In genomic region chr14:21557084-21557901, GRCh38 we compare ENCODE assay signal across 8 cellular contexts. TPM values are rescaled to one million over a fixed set of nuclear protein-coding genes. Genes with fewer than 3 reads are reported as not detected.
DNase-seq lines count a peak whose midpoint lies in the region; ATAC-seq and TF ChIP-seq lines count a peak whose summit lies in the region.

No MANE protein-coding gene starts in this region.

- H3K36me3 Mint-ChIP-seq in activated T-helper 1 cell treated with anti-CD3 and anti-CD28 coated beads, Interleukin-12 subunit alpha, Interleukin-12 subunit beta, Interleukin-2, Interleukin-4 antibody, amounts not matched to agents 30 ng/mL and 10 ng/mL and 1 ng/mL, durations not matched to agents 14 hours and 24 hours and 36 hours (ENCODE audit: low read depth), result no peaks in the 10 kb centered on the region
- H3K36me3 Mint-ChIP-seq in naive thymus-derived CD8-positive, alpha-beta T cell, result no peaks in the 10 kb centered on the region
- H3K36me3 Mint-ChIP-seq in stimulated activated effector memory CD8-positive, alpha-beta T cell treated with anti-CD3 and anti-CD28 coated beads, Interleukin-12 subunit alpha, Interleukin-12 subunit beta, amount 100 ng/mL, for 72 hours, result no peaks in the 10 kb centered on the region

- H3K9me3 ChIP-seq in Peyer's patch (no peaks in the 10 kb centered on the region), fibroblast of lung (ENCODE audit: control insufficient read depth, insufficient read depth, low read depth, low read length) (no peaks in the 10 kb centered on the region)

- H3K9ac ChIP-seq in fibroblast of lung (ENCODE audit: insufficient read depth, low read length), result no peak overlapping the region

- peaks cover 0 to 3% (median 0%) of the 10 kb centered on the region in 4 donors for H3K4me1 ChIP-seq in Peyer's patch
- H3K4me1 ChIP-seq in fibroblast of lung (ENCODE audit: control insufficient read depth, extremely low read depth, insufficient read depth, low read length), result no peaks in the 10 kb centered on the region

- no peaks in the 10 kb centered on the region for H3K27me3 ChIP-seq in Peyer's patch
- H3K27me3 ChIP-seq in fibroblast of lung (ENCODE audit: control insufficient read depth, insufficient read depth, low read length), result no peaks in the 10 kb centered on the region

- no peaks in the 10 kb centered on the region for H3K27me3 Mint-ChIP-seq in activated T-helper 1 cell treated with anti-CD3 and anti-CD28 coated beads, Interleukin-12 subunit alpha, Interleukin-12 subunit beta, Interleukin-2, Interleukin-4 antibody, amounts not matched to agents 30 ng/mL and 10 ng/mL and 1 ng/mL, durations not matched to agents 14 hours and 24 hours and 36 hours (ENCODE audit: insufficient read depth)
- no peaks in the 10 kb centered on the region for H3K27me3 Mint-ChIP-seq in naive thymus-derived CD8-positive, alpha-beta T cell

- H4K20me1 ChIP-seq in fibroblast of lung (ENCODE audit: control insufficient read depth, extremely low read depth, insufficient read depth, low read length), result no peaks in the 10 kb centered on the region

- TF ChIP-seq CTCF in Peyer's patch (IDR thresholded peaks at IDR 0.05) (peak; percentile 31 to 79 (median 72)), fibroblast of lung (conservative IDR thresholded peaks at IDR 0.05 in 1 of 2, IDR thresholded peaks at IDR 0.05 in 1 of 2; ENCODE audit: low read depth in 1 of 2, low read length in 2 of 2) (peak; percentile 59 to 64)

- no peak overlapping the region for H3K4me3 Mint-ChIP-seq in activated T-helper 1 cell treated with anti-CD3 and anti-CD28 coated beads, Interleukin-12 subunit alpha, Interleukin-12 subunit beta, Interleukin-2, Interleukin-4 antibody, amounts not matched to agents 30 ng/mL and 10 ng/mL and 1 ng/mL, durations not matched to agents 14 hours and 24 hours and 36 hours
- peak overlapping the region; percentile 1 to 65 (median 34) for H3K4me3 Mint-ChIP-seq in naive thymus-derived CD8-positive, alpha-beta T cell
- no peak overlapping the region for H3K4me3 Mint-ChIP-seq in stimulated activated effector memory CD8-positive, alpha-beta T cell treated with anti-CD3 and anti-CD28 coated beads, Interleukin-12 subunit alpha, Interleukin-12 subunit beta, amount 100 ng/mL, for 72 hours

- H3K4me3 ChIP-seq in Peyer's patch, result peak overlapping the region in 3 of 4 donors; percentile 22 to 34 (median 29)
- H3K4me3 ChIP-seq in fibroblast of lung (replicated peaks in 1 of 4; ENCODE audit: control extremely low read depth in 1 of 4, insufficient read depth in 1 of 4, low read depth in 3 of 4, low read length in 4 of 4), result peak overlapping the region in 3 of 4 experiments; percentile 1 to 59 (median 46)

- H3K79me2 ChIP-seq in fibroblast of lung (ENCODE audit: control insufficient read depth, insufficient read depth, low read length), result no peaks in the 10 kb centered on the region

- H3K27ac ChIP-seq in Peyer's patch (peak overlapping the region in 2 of 4 donors; percentile 0 to 35), fibroblast of lung (ENCODE audit: insufficient read depth, low read length) (peak overlapping the region; percentile 17)

- peak overlapping the region; percentile 76 for H3K4me2 ChIP-seq in fibroblast of lung (ENCODE audit: extremely low read depth, insufficient read depth, low read length)

- H2AFZ ChIP-seq in fibroblast of lung (ENCODE audit: low read length), result peak overlapping the region; percentile 6

- POLR2A ChIA-PET in naive thymus-derived CD8-positive, alpha-beta T cell (lab: Charles Lee), result interaction anchor here (0.5 to 0.9 kb wide), 2 partner anchors 61 to 99 kb away, joined by 3 to 5 read pairs; no protein-coding TSS in a partner anchor

- H3K36me3 ChIP-seq in Peyer's patch, result no peaks in the 10 kb centered on the region
- H3K36me3 ChIP-seq in fibroblast of lung (ENCODE audit: control insufficient read depth, insufficient read depth, low read length), result no peaks in the 10 kb centered on the region

- peak overlapping the region; percentile 68 for H3K27ac Mint-ChIP-seq in activated T-helper 1 cell treated with anti-CD3 and anti-CD28 coated beads, Interleukin-12 subunit alpha, Interleukin-12 subunit beta, Interleukin-2, Interleukin-4 antibody, amounts not matched to agents 30 ng/mL and 10 ng/mL and 1 ng/mL, durations not matched to agents 14 hours and 24 hours and 36 hours
- H3K27ac Mint-ChIP-seq in naive thymus-derived CD8-positive, alpha-beta T cell, result peak overlapping the region in 9 of 10 donors; percentile 4 to 91 (median 83)
- peak overlapping the region; percentile 85 for H3K27ac Mint-ChIP-seq in stimulated activated effector memory CD8-positive, alpha-beta T cell treated with anti-CD3 and anti-CD28 coated beads, Interleukin-12 subunit alpha, Interleukin-12 subunit beta, amount 100 ng/mL, for 72 hours

- intact Hi-C loops in activated T-helper 1 cell treated with anti-CD3 and anti-CD28 coated beads, Interleukin-12 subunit alpha, Interleukin-12 subunit beta, Interleukin-2, Interleukin-4 antibody, amounts not matched to agents 30 ng/mL and 10 ng/mL and 1 ng/mL, durations not matched to agents 14 hours and 24 hours and 36 hours (cut with micrococcal nuclease), result loop anchor here (1.0 to 10.0 kb wide), 10 partner anchors 46 to 452 kb away; partner anchors contain the start of genes CHD8, METTL3, TMEM253 and TOX4

- peaks cover 8% of the 10 kb centered on the region for H3K4me1 Mint-ChIP-seq in activated T-helper 1 cell treated with anti-CD3 and anti-CD28 coated beads, Interleukin-12 subunit alpha, Interleukin-12 subunit beta, Interleukin-2, Interleukin-4 antibody, amounts not matched to agents 30 ng/mL and 10 ng/mL and 1 ng/mL, durations not matched to agents 14 hours and 24 hours and 36 hours (ENCODE audit: low read depth)
- peaks cover 3 to 6% (median 5%) of the 10 kb centered on the region in 4 donors for H3K4me1 Mint-ChIP-seq in naive thymus-derived CD8-positive, alpha-beta T cell
- H3K4me1 Mint-ChIP-seq in stimulated activated effector memory CD8-positive, alpha-beta T cell treated with anti-CD3 and anti-CD28 coated beads, Interleukin-12 subunit alpha, Interleukin-12 subunit beta, amount 100 ng/mL, for 72 hours, result peaks cover 6% of the 10 kb centered on the region

- DNase-seq in EL, result peak; percentile 91
- DNase-seq in Kasumi-1 (lab: John Stamatoyannopoulos, UW), result peak; percentile 81 to 89
- peak in 2 of 3 donors; percentile 80 to 90 for DNase-seq in Peyer's patch
- DNase-seq in activated T-helper 1 cell treated with anti-CD3 and anti-CD28 coated beads, Interleukin-12 subunit alpha, Interleukin-12 subunit beta, Interleukin-2, Interleukin-4 antibody, amounts not matched to agents 30 ng/mL and 10 ng/mL and 1 ng/mL, durations not matched to agents 14 hours and 24 hours and 36 hours (ENCODE audit: low spot score), result peak; percentile 62
- DNase-seq in fibroblast of lung (ENCODE audit: low read depth in 2 of 2), result peak; percentile 74 to 91
- peak; percentile 43 to 91 (median 76) for DNase-seq in naive thymus-derived CD8-positive, alpha-beta T cell
- DNase-seq in stimulated activated effector memory CD8-positive, alpha-beta T cell treated with anti-CD3 and anti-CD28 coated beads, Interleukin-12 subunit alpha, Interleukin-12 subunit beta, amount 100 ng/mL, for 72 hours (ENCODE audit: low spot score in 2 of 2), result peak; percentile 64 to 81

- peak; percentile 80 to 82 for ATAC-seq in naive thymus-derived CD8-positive, alpha-beta T cell
- ATAC-seq in stimulated activated effector memory CD8-positive, alpha-beta T cell treated with anti-CD3 and anti-CD28 coated beads, Interleukin-12 subunit alpha, Interleukin-12 subunit beta, amount 100 ng/mL, for 72 hours, result peak; percentile 62
- ATAC-seq in HG03159 (IDR thresholded peaks at IDR 0.05; ENCODE audit: unreplicated experiment), result no peak

- no peaks in the 10 kb centered on the region for H3K9me3 Mint-ChIP-seq in activated T-helper 1 cell treated with anti-CD3 and anti-CD28 coated beads, Interleukin-12 subunit alpha, Interleukin-12 subunit beta, Interleukin-2, Interleukin-4 antibody, amounts not matched to agents 30 ng/mL and 10 ng/mL and 1 ng/mL, durations not matched to agents 14 hours and 24 hours and 36 hours
- no peaks in the 10 kb centered on the region for H3K9me3 Mint-ChIP-seq in naive thymus-derived CD8-positive, alpha-beta T cell
- H3K9me3 Mint-ChIP-seq in stimulated activated effector memory CD8-positive, alpha-beta T cell treated with anti-CD3 and anti-CD28 coated beads, Interleukin-12 subunit alpha, Interleukin-12 subunit beta, amount 100 ng/mL, for 72 hours, result no peaks in the 10 kb centered on the region

- TF ChIP-seq POLR2A in Peyer's patch (IDR thresholded peaks at IDR 0.05), result no peak

RNA-seq across cellular contexts. Expression of gene OR10G3, which starts 22.6 kb away (rescaled TPM):
- total RNA-seq in Peyer's patch, result not detected
- not detected in 2 replicates for total RNA-seq in activated T-helper 1 cell treated with anti-CD3 and anti-CD28 coated beads, Interleukin-12 subunit alpha, Interleukin-12 subunit beta, Interleukin-2, Interleukin-4 antibody, amounts not matched to agents 30 ng/mL and 10 ng/mL and 1 ng/mL, durations not matched to agents 14 hours and 24 hours and 36 hours
- not detected in 2 replicates for total RNA-seq in fibroblast of lung
- polyA plus RNA-seq in fibroblast of lung, result not detected in 2 replicates
- not detected in 2 replicates for polyA plus RNA-seq in fibroblast of lung (2012)
- not detected in 2 replicates for polyA minus RNA-seq in fibroblast of lung (ENCODE audit: low replicate concordance)
- not detected for total RNA-seq in naive thymus-derived CD8-positive, alpha-beta T cell
- polyA plus RNA-seq in naive thymus-derived CD8-positive, alpha-beta T cell, result not detected

RNA-seq across cellular contexts. Expression of gene SALL2, which starts 31.1 kb away (rescaled TPM):
- 1 to 10 TPM; 1.4 to 5.0 (median 4.0) TPM for total RNA-seq in Peyer's patch
- total RNA-seq in activated T-helper 1 cell treated with anti-CD3 and anti-CD28 coated beads, Interleukin-12 subunit alpha, Interleukin-12 subunit beta, Interleukin-2, Interleukin-4 antibody, amounts not matched to agents 30 ng/mL and 10 ng/mL and 1 ng/mL, durations not matched to agents 14 hours and 24 hours and 36 hours, result 1.3 and 1.6 TPM in 2 replicates
- 3.1 and 3.5 TPM in 2 replicates for total RNA-seq in fibroblast of lung
- 3.9 and 6.1 TPM in 2 replicates for polyA plus RNA-seq in fibroblast of lung
- 5.0 and 8.0 TPM in 2 replicates for polyA plus RNA-seq in fibroblast of lung (2012)
- 14.7 and 22.0 TPM in 2 replicates for polyA minus RNA-seq in fibroblast of lung (ENCODE audit: low replicate concordance)
- total RNA-seq in naive thymus-derived CD8-positive, alpha-beta T cell, result 1 to 10 TPM; 6.2 to 6.7 TPM
- 1 to 10 TPM; 2.5 to 3.8 (median 2.5) TPM for polyA plus RNA-seq in naive thymus-derived CD8-positive, alpha-beta T cell

RNA-seq across cellular contexts. Expression of gene METTL3, which starts 46.2 kb away (rescaled TPM):
- total RNA-seq in Peyer's patch (100 to 1,000 TPM in 1 of 4 donors, 10 to 100 TPM in 3; 32.9 to 130 (median 44.3) TPM), fibroblast of lung (54.4 and 59.9 TPM in 2 replicates)
- 75.1 and 77.7 TPM in 2 replicates for total RNA-seq in activated T-helper 1 cell treated with anti-CD3 and anti-CD28 coated beads, Interleukin-12 subunit alpha, Interleukin-12 subunit beta, Interleukin-2, Interleukin-4 antibody, amounts not matched to agents 30 ng/mL and 10 ng/mL and 1 ng/mL, durations not matched to agents 14 hours and 24 hours and 36 hours
- 39.2 and 44.0 TPM in 2 replicates for polyA plus RNA-seq in fibroblast of lung
- 22.2 and 29.1 TPM in 2 replicates for polyA plus RNA-seq in fibroblast of lung (2012)
- polyA minus RNA-seq in fibroblast of lung (ENCODE audit: low replicate concordance), result 71.9 and 80.8 TPM in 2 replicates
- total RNA-seq in naive thymus-derived CD8-positive, alpha-beta T cell, result 100 to 1,000 TPM; 113 to 116 TPM
- polyA plus RNA-seq in naive thymus-derived CD8-positive, alpha-beta T cell, result 10 to 100 TPM; 12.4 to 24.5 (median 20.5) TPM

Comparison
In these comparisons a context has a peak if more than half of its experiments do, and no peak if none do; other contexts are left out.
1. H3K4me3 Mint-ChIP-seq: peak in naive thymus-derived CD8-positive, alpha-beta T cell (10 of 10); none in activated T-helper 1 cell treated with anti-CD3 and anti-CD28 coated beads, Interleukin-12 subunit alpha, Interleukin-12 subunit beta, Interleukin-2, Interleukin-4 antibody, amounts not matched to agents 30 ng/mL and 10 ng/mL and 1 ng/mL, durations not matched to agents 14 hours and 24 hours and 36 hours (single experiment) and stimulated activated effector memory CD8-positive, alpha-beta T cell treated with anti-CD3 and anti-CD28 coated beads, Interleukin-12 subunit alpha, Interleukin-12 subunit beta, amount 100 ng/mL, for 72 hours (single experiment).
2. Peak in every context shown above with its lines, with median percentiles within 50 percentile points of each other: DNase-seq and H3K27ac Mint-ChIP-seq.